Comparison of ENCODE assay signal across 1 cellular context in the genomic region with DNA sequence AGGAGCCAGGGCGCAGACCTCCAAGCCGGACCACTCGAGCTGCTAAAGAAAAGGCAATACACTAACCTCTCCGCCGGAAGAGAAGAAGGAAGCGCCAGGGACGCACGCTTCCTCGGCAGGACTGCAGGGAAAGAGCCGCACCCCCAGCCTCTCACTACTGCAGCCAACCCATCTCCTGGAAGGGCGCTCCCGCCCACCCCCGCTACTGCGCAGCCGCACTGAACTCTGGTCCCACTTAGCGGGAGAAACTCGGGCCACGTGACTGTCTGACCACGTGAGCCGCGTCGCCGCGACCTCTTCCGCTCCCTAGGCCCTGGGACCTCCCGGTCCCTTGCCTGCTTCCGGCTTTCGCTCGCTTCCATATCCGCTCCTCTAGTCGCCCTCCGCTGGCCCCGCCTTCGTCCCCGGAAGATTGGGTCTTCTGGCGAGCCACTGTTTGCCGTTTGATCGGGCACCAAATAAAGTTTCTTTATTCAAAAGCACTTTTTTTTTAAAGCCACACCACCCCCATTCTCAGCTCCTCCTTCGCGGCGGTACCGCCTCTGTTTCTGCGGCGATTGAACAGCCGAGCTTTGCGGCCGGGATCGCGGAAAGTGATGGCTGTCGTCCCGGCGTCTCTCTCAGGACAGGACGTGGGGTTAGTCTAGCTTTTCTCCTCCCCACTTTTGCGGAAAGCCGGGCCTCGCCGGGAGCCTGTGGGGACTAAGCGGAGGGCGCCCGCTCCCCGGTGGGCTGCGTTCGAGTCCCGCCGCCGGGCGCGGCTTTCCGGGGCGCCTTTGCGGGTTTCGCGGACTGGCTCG.
TF ChIP-seq lines count a peak whose summit lies in the region.

A gene with protein sequence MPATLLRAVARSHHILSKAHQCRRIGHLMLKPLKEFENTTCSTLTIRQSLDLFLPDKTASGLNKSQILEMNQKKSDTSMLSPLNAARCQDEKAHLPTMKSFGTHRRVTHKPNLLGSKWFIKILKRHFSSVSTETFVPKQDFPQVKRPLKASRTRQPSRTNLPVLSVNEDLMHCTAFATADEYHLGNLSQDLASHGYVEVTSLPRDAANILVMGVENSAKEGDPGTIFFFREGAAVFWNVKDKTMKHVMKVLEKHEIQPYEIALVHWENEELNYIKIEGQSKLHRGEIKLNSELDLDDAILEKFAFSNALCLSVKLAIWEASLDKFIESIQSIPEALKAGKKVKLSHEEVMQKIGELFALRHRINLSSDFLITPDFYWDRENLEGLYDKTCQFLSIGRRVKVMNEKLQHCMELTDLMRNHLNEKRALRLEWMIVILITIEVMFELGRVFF (minus strand): TSS at position 177 of the 800 bp plus-strand sequence. CDS start 6,315 bp downstream, outside the sequence.

TF ChIP-seq in K562, 482 proteins besides CTCF, POLR2A, EP300 and RAD21 (continued from another document and continues in another):
- TF ChIP-seq NR2C1 (IDR thresholded peaks at IDR 0.05) (peak; percentile 94), NR2C1 (tag; IDR thresholded peaks at IDR 0.05) (peak; percentile 94), TRIM24 (IDR thresholded peaks at IDR 0.05) (no peak; a peak in 1 of 4 replicates), NFE2 (IDR thresholded peaks at IDR 0.05; ENCODE audit: low read depth) (no peak), MTA3 (IDR thresholded peaks at IDR 0.05; ENCODE audit: borderline replicate concordance) (peak; percentile 87; the same call in 1 of the 2 replicates), SMC3 (conservative IDR thresholded peaks at IDR 0.05; ENCODE audit: insufficient read depth, low read depth, low read length) (no peak), NCOA1 (IDR thresholded peaks at IDR 0.05; ENCODE audit: low read depth) (peak; percentile 69), ZEB2 (IDR thresholded peaks at IDR 0.05) (peak; percentile 52; the same call in 1 of the 2 replicates), MTA2 (IDR thresholded peaks at IDR 0.05; ENCODE audit: low read depth) (no peak), RNF2 (IDR thresholded peaks at IDR 0.05) (peak; percentile 83; the same call in 1 of the 2 replicates), ATF7 (IDR thresholded peaks at IDR 0.05) (peak; percentile 92), GTF2A2 (tag; IDR thresholded peaks at IDR 0.05) (no peak), DMBX1 (CRISPR knock-in tag; IDR thresholded peaks at IDR 0.05; ENCODE audit: borderline replicate concordance) (no peak), ZNF174 (CRISPR knock-in tag; IDR thresholded peaks at IDR 0.05) (no peak), ZFPM2 (CRISPR knock-in tag; IDR thresholded peaks at IDR 0.05) (no peak), CBX8 (IDR thresholded peaks at IDR 0.05; ENCODE audit: borderline replicate concordance, extremely low read depth, low read depth, low read length, poor library complexity, severe bottlenecking) (no peak), RCOR1 (IDR thresholded peaks at IDR 0.05; ENCODE audit: borderline replicate concordance in 1 of 2, low read depth in 2 of 2, low read length in 2 of 2) (peak in 1 of 2 experiments; percentile 80; a peak in 2 of 4 replicates)
- TF ChIP-seq, protein P1, sequence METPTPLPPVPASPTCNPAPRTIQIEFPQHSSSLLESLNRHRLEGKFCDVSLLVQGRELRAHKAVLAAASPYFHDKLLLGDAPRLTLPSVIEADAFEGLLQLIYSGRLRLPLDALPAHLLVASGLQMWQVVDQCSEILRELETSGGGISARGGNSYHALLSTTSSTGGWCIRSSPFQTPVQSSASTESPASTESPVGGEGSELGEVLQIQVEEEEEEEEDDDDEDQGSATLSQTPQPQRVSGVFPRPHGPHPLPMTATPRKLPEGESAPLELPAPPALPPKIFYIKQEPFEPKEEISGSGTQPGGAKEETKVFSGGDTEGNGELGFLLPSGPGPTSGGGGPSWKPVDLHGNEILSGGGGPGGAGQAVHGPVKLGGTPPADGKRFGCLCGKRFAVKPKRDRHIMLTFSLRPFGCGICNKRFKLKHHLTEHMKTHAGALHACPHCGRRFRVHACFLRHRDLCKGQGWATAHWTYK (CRISPR knock-in tag; IDR thresholded peaks at IDR 0.05), result no peak
- TF ChIP-seq, protein P2, sequence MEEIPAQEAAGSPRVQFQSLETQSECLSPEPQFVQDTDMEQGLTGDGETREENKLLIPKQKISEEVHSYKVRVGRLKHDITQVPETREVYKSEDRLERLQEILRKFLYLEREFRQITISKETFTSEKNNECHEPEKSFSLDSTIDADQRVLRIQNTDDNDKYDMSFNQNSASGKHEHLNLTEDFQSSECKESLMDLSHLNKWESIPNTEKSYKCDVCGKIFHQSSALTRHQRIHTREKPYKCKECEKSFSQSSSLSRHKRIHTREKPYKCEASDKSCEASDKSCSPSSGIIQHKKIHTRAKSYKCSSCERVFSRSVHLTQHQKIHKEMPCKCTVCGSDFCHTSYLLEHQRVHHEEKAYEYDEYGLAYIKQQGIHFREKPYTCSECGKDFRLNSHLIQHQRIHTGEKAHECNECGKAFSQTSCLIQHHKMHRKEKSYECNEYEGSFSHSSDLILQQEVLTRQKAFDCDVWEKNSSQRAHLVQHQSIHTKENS (CRISPR knock-in tag; IDR thresholded peaks at IDR 0.05), result no peak
- TF ChIP-seq, protein P3, sequence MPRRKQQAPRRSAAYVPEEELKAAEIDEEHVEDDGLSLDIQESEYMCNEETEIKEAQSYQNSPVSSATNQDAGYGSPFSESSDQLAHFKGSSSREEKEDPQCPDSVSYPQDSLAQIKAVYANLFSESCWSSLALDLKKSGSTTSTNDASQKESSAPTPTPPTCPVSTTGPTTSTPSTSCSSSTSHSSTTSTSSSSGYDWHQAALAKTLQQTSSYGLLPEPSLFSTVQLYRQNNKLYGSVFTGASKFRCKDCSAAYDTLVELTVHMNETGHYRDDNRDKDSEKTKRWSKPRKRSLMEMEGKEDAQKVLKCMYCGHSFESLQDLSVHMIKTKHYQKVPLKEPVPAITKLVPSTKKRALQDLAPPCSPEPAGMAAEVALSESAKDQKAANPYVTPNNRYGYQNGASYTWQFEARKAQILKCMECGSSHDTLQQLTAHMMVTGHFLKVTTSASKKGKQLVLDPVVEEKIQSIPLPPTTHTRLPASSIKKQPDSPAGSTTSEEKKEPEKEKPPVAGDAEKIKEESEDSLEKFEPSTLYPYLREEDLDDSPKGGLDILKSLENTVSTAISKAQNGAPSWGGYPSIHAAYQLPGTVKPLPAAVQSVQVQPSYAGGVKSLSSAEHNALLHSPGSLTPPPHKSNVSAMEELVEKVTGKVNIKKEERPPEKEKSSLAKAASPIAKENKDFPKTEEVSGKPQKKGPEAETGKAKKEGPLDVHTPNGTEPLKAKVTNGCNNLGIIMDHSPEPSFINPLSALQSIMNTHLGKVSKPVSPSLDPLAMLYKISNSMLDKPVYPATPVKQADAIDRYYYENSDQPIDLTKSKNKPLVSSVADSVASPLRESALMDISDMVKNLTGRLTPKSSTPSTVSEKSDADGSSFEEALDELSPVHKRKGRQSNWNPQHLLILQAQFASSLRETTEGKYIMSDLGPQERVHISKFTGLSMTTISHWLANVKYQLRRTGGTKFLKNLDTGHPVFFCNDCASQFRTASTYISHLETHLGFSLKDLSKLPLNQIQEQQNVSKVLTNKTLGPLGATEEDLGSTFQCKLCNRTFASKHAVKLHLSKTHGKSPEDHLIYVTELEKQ (CRISPR knock-in tag; IDR thresholded peaks at IDR 0.05), result no peak
- TF ChIP-seq, protein P4, sequence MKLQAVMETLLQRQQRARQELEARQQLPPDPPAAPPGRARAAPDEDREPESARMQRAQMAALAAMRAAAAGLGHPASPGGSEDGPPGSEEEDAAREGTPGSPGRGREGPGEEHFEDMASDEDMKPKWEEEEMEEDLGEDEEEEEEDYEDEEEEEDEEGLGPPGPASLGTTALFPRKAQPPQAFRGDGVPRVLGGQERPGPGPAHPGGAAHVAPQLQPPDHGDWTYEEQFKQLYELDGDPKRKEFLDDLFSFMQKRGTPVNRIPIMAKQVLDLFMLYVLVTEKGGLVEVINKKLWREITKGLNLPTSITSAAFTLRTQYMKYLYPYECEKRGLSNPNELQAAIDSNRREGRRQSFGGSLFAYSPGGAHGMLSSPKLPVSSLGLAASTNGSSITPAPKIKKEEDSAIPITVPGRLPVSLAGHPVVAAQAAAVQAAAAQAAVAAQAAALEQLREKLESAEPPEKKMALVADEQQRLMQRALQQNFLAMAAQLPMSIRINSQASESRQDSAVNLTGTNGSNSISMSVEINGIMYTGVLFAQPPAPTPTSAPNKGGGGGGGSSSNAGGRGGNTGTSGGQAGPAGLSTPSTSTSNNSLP (IDR thresholded peaks at IDR 0.05; ENCODE audit: borderline replicate concordance, low read depth, low read length), result peak; percentile 81
- TF ChIP-seq, protein P5, sequence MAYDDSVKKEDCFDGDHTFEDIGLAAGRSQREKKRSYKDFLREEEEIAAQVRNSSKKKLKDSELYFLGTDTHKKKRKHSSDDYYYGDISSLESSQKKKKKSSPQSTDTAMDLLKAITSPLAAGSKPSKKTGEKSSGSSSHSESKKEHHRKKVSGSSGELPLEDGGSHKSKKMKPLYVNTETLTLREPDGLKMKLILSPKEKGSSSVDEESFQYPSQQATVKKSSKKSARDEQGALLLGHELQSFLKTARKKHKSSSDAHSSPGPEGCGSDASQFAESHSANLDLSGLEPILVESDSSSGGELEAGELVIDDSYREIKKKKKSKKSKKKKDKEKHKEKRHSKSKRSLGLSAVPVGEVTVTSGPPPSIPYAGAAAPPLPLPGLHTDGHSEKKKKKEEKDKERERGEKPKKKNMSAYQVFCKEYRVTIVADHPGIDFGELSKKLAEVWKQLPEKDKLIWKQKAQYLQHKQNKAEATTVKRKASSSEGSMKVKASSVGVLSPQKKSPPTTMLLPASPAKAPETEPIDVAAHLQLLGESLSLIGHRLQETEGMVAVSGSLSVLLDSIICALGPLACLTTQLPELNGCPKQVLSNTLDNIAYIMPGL (CRISPR knock-in tag; IDR thresholded peaks at IDR 0.05), result peak; percentile 80
- TF ChIP-seq, protein P6, sequence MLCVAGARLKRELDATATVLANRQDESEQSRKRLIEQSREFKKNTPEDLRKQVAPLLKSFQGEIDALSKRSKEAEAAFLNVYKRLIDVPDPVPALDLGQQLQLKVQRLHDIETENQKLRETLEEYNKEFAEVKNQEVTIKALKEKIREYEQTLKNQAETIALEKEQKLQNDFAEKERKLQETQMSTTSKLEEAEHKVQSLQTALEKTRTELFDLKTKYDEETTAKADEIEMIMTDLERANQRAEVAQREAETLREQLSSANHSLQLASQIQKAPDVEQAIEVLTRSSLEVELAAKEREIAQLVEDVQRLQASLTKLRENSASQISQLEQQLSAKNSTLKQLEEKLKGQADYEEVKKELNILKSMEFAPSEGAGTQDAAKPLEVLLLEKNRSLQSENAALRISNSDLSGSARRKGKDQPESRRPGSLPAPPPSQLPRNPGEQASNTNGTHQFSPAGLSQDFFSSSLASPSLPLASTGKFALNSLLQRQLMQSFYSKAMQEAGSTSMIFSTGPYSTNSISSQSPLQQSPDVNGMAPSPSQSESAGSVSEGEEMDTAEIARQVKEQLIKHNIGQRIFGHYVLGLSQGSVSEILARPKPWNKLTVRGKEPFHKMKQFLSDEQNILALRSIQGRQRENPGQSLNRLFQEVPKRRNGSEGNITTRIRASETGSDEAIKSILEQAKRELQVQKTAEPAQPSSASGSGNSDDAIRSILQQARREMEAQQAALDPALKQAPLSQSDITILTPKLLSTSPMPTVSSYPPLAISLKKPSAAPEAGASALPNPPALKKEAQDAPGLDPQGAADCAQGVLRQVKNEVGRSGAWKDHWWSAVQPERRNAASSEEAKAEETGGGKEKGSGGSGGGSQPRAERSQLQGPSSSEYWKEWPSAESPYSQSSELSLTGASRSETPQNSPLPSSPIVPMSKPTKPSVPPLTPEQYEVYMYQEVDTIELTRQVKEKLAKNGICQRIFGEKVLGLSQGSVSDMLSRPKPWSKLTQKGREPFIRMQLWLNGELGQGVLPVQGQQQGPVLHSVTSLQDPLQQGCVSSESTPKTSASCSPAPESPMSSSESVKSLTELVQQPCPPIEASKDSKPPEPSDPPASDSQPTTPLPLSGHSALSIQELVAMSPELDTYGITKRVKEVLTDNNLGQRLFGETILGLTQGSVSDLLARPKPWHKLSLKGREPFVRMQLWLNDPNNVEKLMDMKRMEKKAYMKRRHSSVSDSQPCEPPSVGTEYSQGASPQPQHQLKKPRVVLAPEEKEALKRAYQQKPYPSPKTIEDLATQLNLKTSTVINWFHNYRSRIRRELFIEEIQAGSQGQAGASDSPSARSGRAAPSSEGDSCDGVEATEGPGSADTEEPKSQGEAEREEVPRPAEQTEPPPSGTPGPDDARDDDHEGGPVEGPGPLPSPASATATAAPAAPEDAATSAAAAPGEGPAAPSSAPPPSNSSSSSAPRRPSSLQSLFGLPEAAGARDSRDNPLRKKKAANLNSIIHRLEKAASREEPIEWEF (CRISPR knock-in tag; IDR thresholded peaks at IDR 0.05), result no peak
- TF ChIP-seq, protein P7, sequence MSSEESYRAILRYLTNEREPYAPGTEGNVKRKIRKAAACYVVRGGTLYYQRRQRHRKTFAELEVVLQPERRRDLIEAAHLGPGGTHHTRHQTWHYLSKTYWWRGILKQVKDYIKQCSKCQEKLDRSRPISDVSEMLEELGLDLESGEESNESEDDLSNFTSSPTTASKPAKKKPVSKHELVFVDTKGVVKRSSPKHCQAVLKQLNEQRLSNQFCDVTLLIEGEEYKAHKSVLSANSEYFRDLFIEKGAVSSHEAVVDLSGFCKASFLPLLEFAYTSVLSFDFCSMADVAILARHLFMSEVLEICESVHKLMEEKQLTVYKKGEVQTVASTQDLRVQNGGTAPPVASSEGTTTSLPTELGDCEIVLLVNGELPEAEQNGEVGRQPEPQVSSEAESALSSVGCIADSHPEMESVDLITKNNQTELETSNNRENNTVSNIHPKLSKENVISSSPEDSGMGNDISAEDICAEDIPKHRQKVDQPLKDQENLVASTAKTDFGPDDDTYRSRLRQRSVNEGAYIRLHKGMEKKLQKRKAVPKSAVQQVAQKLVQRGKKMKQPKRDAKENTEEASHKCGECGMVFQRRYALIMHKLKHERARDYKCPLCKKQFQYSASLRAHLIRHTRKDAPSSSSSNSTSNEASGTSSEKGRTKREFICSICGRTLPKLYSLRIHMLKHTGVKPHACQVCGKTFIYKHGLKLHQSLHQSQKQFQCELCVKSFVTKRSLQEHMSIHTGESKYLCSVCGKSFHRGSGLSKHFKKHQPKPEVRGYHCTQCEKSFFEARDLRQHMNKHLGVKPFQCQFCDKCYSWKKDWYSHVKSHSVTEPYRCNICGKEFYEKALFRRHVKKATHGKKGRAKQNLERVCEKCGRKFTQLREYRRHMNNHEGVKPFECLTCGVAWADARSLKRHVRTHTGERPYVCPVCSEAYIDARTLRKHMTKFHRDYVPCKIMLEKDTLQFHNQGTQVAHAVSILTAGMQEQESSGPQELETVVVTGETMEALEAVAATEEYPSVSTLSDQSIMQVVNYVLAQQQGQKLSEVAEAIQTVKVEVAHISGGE (CRISPR knock-in tag; IDR thresholded peaks at IDR 0.05), result peak in 2 of 3 experiments; percentile 82 to 97; a peak in 4 of 6 replicates
- TF ChIP-seq, protein P8, sequence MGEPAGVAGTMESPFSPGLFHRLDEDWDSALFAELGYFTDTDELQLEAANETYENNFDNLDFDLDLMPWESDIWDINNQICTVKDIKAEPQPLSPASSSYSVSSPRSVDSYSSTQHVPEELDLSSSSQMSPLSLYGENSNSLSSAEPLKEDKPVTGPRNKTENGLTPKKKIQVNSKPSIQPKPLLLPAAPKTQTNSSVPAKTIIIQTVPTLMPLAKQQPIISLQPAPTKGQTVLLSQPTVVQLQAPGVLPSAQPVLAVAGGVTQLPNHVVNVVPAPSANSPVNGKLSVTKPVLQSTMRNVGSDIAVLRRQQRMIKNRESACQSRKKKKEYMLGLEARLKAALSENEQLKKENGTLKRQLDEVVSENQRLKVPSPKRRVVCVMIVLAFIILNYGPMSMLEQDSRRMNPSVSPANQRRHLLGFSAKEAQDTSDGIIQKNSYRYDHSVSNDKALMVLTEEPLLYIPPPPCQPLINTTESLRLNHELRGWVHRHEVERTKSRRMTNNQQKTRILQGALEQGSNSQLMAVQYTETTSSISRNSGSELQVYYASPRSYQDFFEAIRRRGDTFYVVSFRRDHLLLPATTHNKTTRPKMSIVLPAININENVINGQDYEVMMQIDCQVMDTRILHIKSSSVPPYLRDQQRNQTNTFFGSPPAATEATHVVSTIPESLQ (CRISPR knock-in tag; IDR thresholded peaks at IDR 0.05), result 0 out of 2 replicates have a peak, but pooled peaks have one; percentile 11
